10 cellular contexts compared by ENCODE assay signal in the genomic region with DNA sequence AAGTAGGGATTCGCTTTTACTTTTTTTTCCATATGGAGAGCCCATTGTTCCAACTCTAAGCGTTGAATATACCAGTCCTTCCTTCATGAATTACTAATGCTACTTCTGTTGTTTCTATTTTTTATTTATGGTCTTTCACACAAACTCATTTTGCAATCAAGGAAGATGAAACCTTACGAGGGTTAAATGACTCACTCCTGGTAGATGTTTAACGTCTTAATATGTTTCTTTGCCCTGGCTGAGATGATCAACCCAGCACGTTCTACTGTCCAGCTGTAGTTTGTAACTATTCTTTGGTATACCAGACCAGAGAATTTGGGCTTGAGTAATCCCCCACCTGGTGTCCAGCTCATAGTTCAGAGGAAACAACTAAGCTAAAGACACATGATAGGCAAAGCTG. TPM values are rescaled to one million over a fixed set of nuclear protein-coding genes. Genes with fewer than 3 reads are reported as not detected.
DNase-seq lines count a peak whose midpoint lies in the region; ATAC-seq lines count a peak whose summit lies in the region.
"Had no signal": no experiment of that assay in that cellular context is flagged by ENCODE, and none has a peak within 500 bp of the region (broad histone marks: within the 10 kb centered on the region; RNA-seq: fewer than 3 reads in every experiment).

No MANE protein-coding gene starts in this region.

- no peaks in the 10 kb centered on the region for H3K9me3 ChIP-seq in T-helper 17 cell (ENCODE audit: control insufficient read depth, low read length, poor library complexity, severe bottlenecking)
- H3K9me3 ChIP-seq: suprapubic skin had no signal

- H3K4me1 Mint-ChIP-seq in T-helper 17 cell = peaks cover 8% of the 10 kb centered on the region

- no peak overlapping the region for H3K4me3 Mint-ChIP-seq in T-helper 17 cell

- peaks cover 28% of the 10 kb centered on the region for H3K27me3 Mint-ChIP-seq in T-helper 17 cell

- no peak overlapping the region for H3K27ac Mint-ChIP-seq in T-helper 17 cell

- peaks cover 5% of the 10 kb centered on the region for H3K36me3 Mint-ChIP-seq in T-helper 17 cell (ENCODE audit: low read depth)

- ATAC-seq in GM19043 (IDR thresholded peaks at IDR 0.05; ENCODE audit: low read depth, unreplicated experiment) (peak; percentile 91), HG03280 (IDR thresholded peaks at IDR 0.05; ENCODE audit: unreplicated experiment) (peak; percentile 50), T-helper 17 cell (no peak), HG03039 (IDR thresholded peaks at IDR 0.05; ENCODE audit: unreplicated experiment) (no peak)

- DNase-seq in amniotic stem cell (lab: John Stamatoyannopoulos, UW) (peak; percentile 51), renal cortical epithelial cell (ENCODE audit: low read depth) (peak; percentile 99), SHP77 (lab: John Stamatoyannopoulos, UW) (no peak), T-helper 17 cell (no peak), NCI-H2029 (lab: John Stamatoyannopoulos, UW) (no peak)
- DNase-seq: activated CD4-positive, alpha-beta T cell treated with anti-CD3 and anti-CD28 coated beads for 48 hours had no signal

RNA-seq across cellular contexts. Expression of gene CDCP1, which starts 23.1 kb away (rescaled TPM):
- total RNA-seq in renal cortical epithelial cell (55.7 and 58.9 TPM in 2 replicates), T-helper 17 cell (under 1 TPM; 0.31 to 0.32 TPM)

Comparison
In these comparisons a context has a peak if more than half of its experiments do, and no peak if none do; other contexts are left out.
1. ATAC-seq: peak in GM19043 (single experiment) and HG03280 (single experiment); none in T-helper 17 cell (single experiment) and HG03039 (single experiment).
2. DNase-seq: peak in amniotic stem cell (single experiment) and renal cortical epithelial cell (single experiment); none in SHP77 (0 of 2), T-helper 17 cell (0 of 3) and NCI-H2029 (single experiment).
3. RNA of gene CDCP1, which starts 23.1 kb away (total RNA-seq): 55.7 to 58.9 TPM in renal cortical epithelial cell; 0.31 to 0.32 TPM in T-helper 17 cell; every median in the first group is over 10 times any median in the second.